Comparison of ENCODE assay signal across 2 cellular contexts in genomic region chr12:126905752-126906151, GRCh38.
TF ChIP-seq lines count a peak whose summit lies in the region.

No MANE protein-coding gene starts in this region.

TF ChIP-seq in H1, 55 proteins besides CTCF, POLR2A, EP300 and RAD21 (continued from another document):
- TF ChIP-seq TCF12 (IDR thresholded peaks at IDR 0.05; ENCODE audit: low read depth, low read length) (no peak), JUN (IDR thresholded peaks at IDR 0.05; ENCODE audit: low read depth, low read length) (no peak)

TF ChIP-seq in neural cell, 6 proteins besides CTCF, POLR2A, EP300 and RAD21 (continued from another document):
- TF ChIP-seq EZH2 (IDR thresholded peaks at IDR 0.05; ENCODE audit: borderline replicate concordance, insufficient read depth, low read length, poor library complexity, severe bottlenecking) (no peak), TAF1 (IDR thresholded peaks at IDR 0.05; ENCODE audit: low read depth) (no peak), SMC3 (conservative IDR thresholded peaks at IDR 0.05; ENCODE audit: poor library complexity) (no peak), REST (IDR thresholded peaks at IDR 0.05; ENCODE audit: borderline replicate concordance) (no peak)
